Comparison of ENCODE assay signal across 18 cellular contexts in genomic region chr13:106139407-106139806, GRCh38.
A peak's percentile ranks its signal among the peaks of the same experiment; 100 is the strongest.
DNase-seq lines count a peak whose midpoint lies in the region; ATAC-seq and TF ChIP-seq lines count a peak whose summit lies in the region.
"Had no signal": no experiment of that assay in that cellular context is flagged by ENCODE, and none has a peak within 500 bp of the region (broad histone marks: within the 10 kb centered on the region; RNA-seq: fewer than 3 reads in every experiment).

No MANE protein-coding gene starts in this region.

- H2AFZ ChIP-seq in HCT116 (ENCODE audit: low read depth, low read length, poor library complexity, severe bottlenecking), result no peak overlapping the region
- H2AFZ ChIP-seq: GM23338 had no signal

- no peak overlapping the region for H3K4me3 ChIP-seq in HCT116 (replicated peaks in 1 of 2; ENCODE audit: low read depth in 1 of 2, low read length in 2 of 2)
- no peak overlapping the region for H3K4me3 ChIP-seq in brain microvascular endothelial cell (ENCODE audit: low read depth, low read length)
- no peak overlapping the region for H3K4me3 ChIP-seq in foreskin fibroblast (ENCODE audit: low read depth in 1 of 2, low read length in 2 of 2)
- H3K4me3 ChIP-seq: GM23338 had no signal

- H3K36me3 ChIP-seq in HCT116 (ENCODE audit: control insufficient read depth in 1 of 2, insufficient read depth in 2 of 2, low read length in 2 of 2), result no peaks in the 10 kb centered on the region
- H3K36me3 ChIP-seq in brain microvascular endothelial cell (replicated peaks), result no peaks in the 10 kb centered on the region

- no peak for TF ChIP-seq POLR2A in HCT116 (IDR thresholded peaks at IDR 0.05; ENCODE audit: borderline replicate concordance, extremely low read depth, insufficient read depth, insufficient read length)

- no peak for TF ChIP-seq CTCF in HCT116 (IDR thresholded peaks at IDR 0.05 in 2 of 3, conservative IDR thresholded peaks at IDR 0.05 in 1 of 3; ENCODE audit: borderline replicate concordance in 1 of 3, insufficient read depth in 1 of 3, low read depth in 2 of 3, low read length in 2 of 3)
- TF ChIP-seq CTCF in brain microvascular endothelial cell (IDR thresholded peaks at IDR 0.05; ENCODE audit: low read depth, low read length, missing control alignments), result no peak
- no peak for TF ChIP-seq CTCF in foreskin fibroblast (IDR thresholded peaks at IDR 0.05; ENCODE audit: low read depth, low read length)

- RAD21 ChIA-PET in HCT116 (lab: Charles Lee; ENCODE audit: low non-redundant PET in 1 of 2, low total read pairs in 2 of 2, uncharacterized antibody in 2 of 2, unreplicated experiment in 2 of 2), result no interaction called here

- no peaks in the 10 kb centered on the region for H3K9me3 ChIP-seq in HCT116 (ENCODE audit: control insufficient read depth in 1 of 2, insufficient read depth in 1 of 2, low read depth in 1 of 2, low read length in 2 of 2)

- H3K79me2 ChIP-seq in HCT116 (ENCODE audit: insufficient read depth, low read length), result no peaks in the 10 kb centered on the region

- TF ChIP-seq RAD21 in HCT116 (IDR thresholded peaks at IDR 0.05; ENCODE audit: low read depth), result no peak

- H3K4me2 ChIP-seq in HCT116 (ENCODE audit: low read length), result peak overlapping the region; percentile 6
- H3K4me2 ChIP-seq: GM23338, KMS-11 had no signal

- H3K4me1 ChIP-seq in HCT116 (ENCODE audit: control insufficient read depth in 1 of 2, insufficient read depth in 2 of 2, low read length in 2 of 2), result peaks cover 24 to 27% of the 10 kb centered on the region in 2 experiments

- H3K9ac ChIP-seq in HCT116 (ENCODE audit: low read length), result no peak overlapping the region
- H3K9ac ChIP-seq: KMS-11 had no signal

- DNase-seq in HCT116 (ENCODE audit: low read depth, low spot score) (no peak), brain microvascular endothelial cell (peak; percentile 46), foreskin fibroblast (peak; percentile 50 to 72), renal cortical epithelial cell (ENCODE audit: low read depth) (peak; percentile 44), SKM-1 (lab: John Stamatoyannopoulos, UW; ENCODE audit: unreplicated experiment) (no peak)
- no peak for DNase-seq in stimulated activated CD8-positive, alpha-beta memory T cell treated with anti-CD3 and anti-CD28 coated beads, Interleukin-4, amount 100 ng/mL, for 48 hours
- DNase-seq: AML-193, COR-L47, DMS153, NCI-H1048, NCI-H1436 treated with DMSO at 0.1 percent for 48 hours, NCI-H2029 treated with DMSO at 0.1 percent for 48 hours, NCI-H748 treated with DMSO at 0.1 percent for 48 hours, OCI-M1 had no signal

- CTCF ChIA-PET in HCT116 (lab: Charles Lee), result no interaction called here

- ATAC-seq in HCT116, result no peak
- no peak for ATAC-seq in HG02642 (IDR thresholded peaks at IDR 0.05; ENCODE audit: poor library complexity, unreplicated experiment)
- no peak for ATAC-seq in GM18511 (IDR thresholded peaks at IDR 0.05; ENCODE audit: unreplicated experiment)
- ATAC-seq: GM23338 had no signal

- H3K27me3 ChIP-seq in HCT116 (ENCODE audit: insufficient read depth, low read length) (no peaks in the 10 kb centered on the region), brain microvascular endothelial cell (replicated peaks) (no peaks in the 10 kb centered on the region)

- POLR2A ChIA-PET in HCT116 (lab: Charles Lee), result no interaction called here

- no TSS peak for BruUV-seq in HCT116 (replicated peaks; lab: Mats Ljungman, UMichigan)

- in situ Hi-C loops in brain microvascular endothelial cell (cut with HindIII; ENCODE audit: low pct_ligation_motif_present, low sequenced_read_pairs), result no loop called here

- peak overlapping the region; percentile 14; the same call in 1 of the 2 replicates for H3K27ac ChIP-seq in HCT116 (ENCODE audit: low read depth, low read length)
- peak overlapping the region; percentile 43 for H3K27ac ChIP-seq in brain microvascular endothelial cell
- H3K27ac ChIP-seq: KMS-11 had no signal

- intact Hi-C loops in HCT116 (cut with micrococcal nuclease), result no loop called here

- H3K9me2 ChIP-seq in HCT116 (ENCODE audit: insufficient read depth), result no peaks in the 10 kb centered on the region

- no peaks in the 10 kb centered on the region for H4K20me1 ChIP-seq in HCT116 (ENCODE audit: insufficient read depth)

TF ChIP-seq in HCT116, 20 proteins besides CTCF, POLR2A, EP300 and RAD21:
- TF ChIP-seq TCF7L2 (IDR thresholded peaks at IDR 0.05; ENCODE audit: borderline replicate concordance, extremely low read depth, insufficient read depth, insufficient read length), result no peak
- no peak for TF ChIP-seq YY1 (IDR thresholded peaks at IDR 0.05; ENCODE audit: extremely low read depth, insufficient replicate concordance, low read depth, low read length)
- no peak for TF ChIP-seq POLR2AphosphoS5 (IDR thresholded peaks at IDR 0.05; ENCODE audit: low read depth, low read length)
- TF ChIP-seq FOSL1 (IDR thresholded peaks at IDR 0.05; ENCODE audit: low read depth), result 0 out of 2 replicates have a peak, but pooled peaks have one; percentile 34
- no peak for TF ChIP-seq CBX3 (IDR thresholded peaks at IDR 0.05; ENCODE audit: low read depth)
- TF ChIP-seq ATF3 (IDR thresholded peaks at IDR 0.05), result no peak
- TF ChIP-seq ZBTB33 (IDR thresholded peaks at IDR 0.05; ENCODE audit: extremely low read depth, insufficient replicate concordance, low read length), result no peak

Comparison
In these comparisons a context has a peak if more than half of its experiments do, and no peak if none do; other contexts are left out.
1. DNase-seq: peak in brain microvascular endothelial cell (single experiment), foreskin fibroblast (2 of 2) and renal cortical epithelial cell (single experiment); none in HCT116 (single experiment), SKM-1 (single experiment) and stimulated activated CD8-positive, alpha-beta memory T cell treated with anti-CD3 and anti-CD28 coated beads, Interleukin-4, amount 100 ng/mL, for 48 hours (single experiment).